Comparison of ENCODE assay signal across 24 cellular contexts in the genomic region with DNA sequence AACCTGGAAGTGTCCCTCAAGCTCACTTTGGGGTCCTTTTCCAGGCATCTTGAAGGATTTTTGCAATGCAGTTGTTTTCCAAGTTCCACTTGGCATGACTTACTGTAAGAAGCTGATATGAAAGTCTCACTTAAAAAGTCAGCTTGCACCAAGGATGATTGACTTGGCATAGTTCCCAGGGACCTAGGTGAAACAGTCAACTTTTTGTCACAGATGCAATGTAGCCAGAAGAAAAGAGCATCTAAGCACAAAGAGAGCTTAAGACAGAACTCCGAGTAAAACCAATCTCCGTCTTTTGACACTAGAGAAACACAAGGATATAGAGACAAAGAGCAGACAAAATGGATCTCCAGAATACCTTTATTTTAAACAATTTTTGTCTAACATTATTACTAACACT. TPM values are rescaled to one million over a fixed set of nuclear protein-coding genes. Genes with fewer than 3 reads are reported as not detected.
DNase-seq lines count a peak whose midpoint lies in the region; ATAC-seq and TF ChIP-seq lines count a peak whose summit lies in the region.
"Had no signal": no experiment of that assay in that cellular context is flagged by ENCODE, and none has a peak within 500 bp of the region (broad histone marks: within the 10 kb centered on the region; RNA-seq: fewer than 3 reads in every experiment).

No MANE protein-coding gene starts in this region.

- peaks cover 8% of the 10 kb centered on the region for H3K36me3 ChIP-seq in thymus (ENCODE audit: control insufficient read depth, insufficient read depth)
- H3K36me3 ChIP-seq: MG63 had no signal

- peak overlapping the region; percentile 31 for H3K27ac Mint-ChIP-seq in activated naive CD4-positive, alpha-beta T cell treated with anti-CD3 and anti-CD28 coated beads, Interleukin-2, amount 50 U/mL, for 24 hours
- H3K27ac Mint-ChIP-seq in HFFc6: no peak overlapping the region
- H3K27ac Mint-ChIP-seq: CD8-positive, alpha-beta memory T cell had no signal

- H3K9me3 ChIP-seq in thymus (ENCODE audit: control insufficient read depth): no peaks in the 10 kb centered on the region
- H3K9me3 ChIP-seq: MG63, SJSA1 had no signal

- H3K4me3 Mint-ChIP-seq in activated naive CD4-positive, alpha-beta T cell treated with anti-CD3 and anti-CD28 coated beads, Interleukin-2, amount 50 U/mL, for 24 hours: no peak overlapping the region
- no peak overlapping the region for H3K4me3 Mint-ChIP-seq in HFFc6

- 91% methylated on average over 2 of the region's 2 CpGs for WGBS in thymus

- peaks cover 11% of the 10 kb centered on the region for H3K36me3 Mint-ChIP-seq in activated naive CD4-positive, alpha-beta T cell treated with anti-CD3 and anti-CD28 coated beads, Interleukin-2, amount 50 U/mL, for 24 hours
- peaks cover 12% of the 10 kb centered on the region for H3K36me3 Mint-ChIP-seq in HFFc6 (ENCODE audit: low read depth)

- no peak for DNase-seq in activated naive CD4-positive, alpha-beta T cell treated with anti-CD3 and anti-CD28 coated beads, Interleukin-2, amount 50 U/mL, for 16 hours
- DNase-seq in NAMALWA (ENCODE audit: low spot score) (peak; percentile 5), cerebellar cortex (ENCODE audit: low spot score) (no peak), HFFc6 (no peak)
- DNase-seq: Calu3; CD8-positive, alpha-beta memory T cell; DND-41; H7; IMR-90; Karpas-422; MG63; NCI-H1048; NCI-H1436 treated with DMSO at 0.1 percent for 48 hours; NCI-H1930; NCI-H510A; NCI-H748 treated with DMSO at 0.1 percent for 48 hours had no signal

- H3K9me3 Mint-ChIP-seq in activated naive CD4-positive, alpha-beta T cell treated with anti-CD3 and anti-CD28 coated beads, Interleukin-2, amount 50 U/mL, for 24 hours: peaks cover 8% of the 10 kb centered on the region
- no peaks in the 10 kb centered on the region for H3K9me3 Mint-ChIP-seq in HFFc6

- H3K4me1 Mint-ChIP-seq in activated naive CD4-positive, alpha-beta T cell treated with anti-CD3 and anti-CD28 coated beads, Interleukin-2, amount 50 U/mL, for 24 hours: peaks cover 22% of the 10 kb centered on the region
- peaks cover 28% of the 10 kb centered on the region for H3K4me1 Mint-ChIP-seq in HFFc6 (ENCODE audit: low read depth)

- ATAC-seq in HG02870 (IDR thresholded peaks at IDR 0.05; ENCODE audit: unreplicated experiment): no peak
- ATAC-seq: Right ventricle myocardium inferior had no signal

- H3K4me3 ChIP-seq in thymus (ENCODE audit: low read length): no peak overlapping the region
- H3K4me3 ChIP-seq: MG63, SJSA1 had no signal

- peaks cover 17% of the 10 kb centered on the region for H3K27me3 Mint-ChIP-seq in activated naive CD4-positive, alpha-beta T cell treated with anti-CD3 and anti-CD28 coated beads, Interleukin-2, amount 50 U/mL, for 24 hours
- no peaks in the 10 kb centered on the region; the same call in none of the 2 replicates for H3K27me3 Mint-ChIP-seq in HFFc6 (ENCODE audit: insufficient read depth)

- H3K27me3 ChIP-seq in thymus (ENCODE audit: control insufficient read depth, insufficient read depth): peaks cover 5% of the 10 kb centered on the region
- H3K27me3 ChIP-seq: MG63, SJSA1 had no signal

- peaks cover 10% of the 10 kb centered on the region for H3K4me1 ChIP-seq in thymus (ENCODE audit: control insufficient read depth, insufficient read depth, low read length)

- peak overlapping the region; percentile 29 for H3K27ac ChIP-seq in VCaP
- peak overlapping the region; percentile 4 for H3K27ac ChIP-seq in thymus (ENCODE audit: low read depth)
- H3K27ac ChIP-seq: C4-2B, SJSA1 had no signal

- TF ChIP-seq CTCF in VCaP (conservative IDR thresholded peaks at IDR 0.05) (no peak), HFFc6 (IDR thresholded peaks at IDR 0.05) (no peak)

RNA-seq across cellular contexts. Expression of gene ZSCAN12, which starts 2.6 kb away (rescaled TPM):
- polyA plus RNA-seq in thymus: 4.1 TPM
- total RNA-seq in HFFc6 (2021; fragmentation: NEBNext Ultra II Directional; extraction: Animal tissue kit (Norgen Biotek cat#: 25700)): 1 to 10 TPM; 2.4 to 3.1 (median 2.8) TPM

RNA-seq across cellular contexts. Expression of gene ZSCAN23, which starts 41.1 kb away (rescaled TPM):
- 0.30 TPM for polyA plus RNA-seq in thymus
- total RNA-seq in HFFc6 (2021; fragmentation: NEBNext Ultra II Directional; extraction: Animal tissue kit (Norgen Biotek cat#: 25700)): 1 to 10 TPM in 4 of 6 experiments, under 1 TPM in 2; 0.48 to 1.5 (median 1.0) TPM
- total RNA-seq: OCI-LY7 had no signal
- polyA plus RNA-seq: CD8-positive, alpha-beta memory T cell had no signal

RNA-seq across cellular contexts. Expression of gene ZKSCAN3, which starts 52.5 kb away (rescaled TPM):
- polyA plus RNA-seq in thymus: 3.2 TPM
- total RNA-seq in HFFc6 (2021; fragmentation: NEBNext Ultra II Directional; extraction: Animal tissue kit (Norgen Biotek cat#: 25700)): 1 to 10 TPM; 2.8 to 4.2 (median 3.6) TPM
